8 cellular contexts compared by ENCODE assay signal in genomic region chr17:41665566-41666335, GRCh38. TPM values are rescaled to one million over a fixed set of nuclear protein-coding genes. Genes with fewer than 3 reads are reported as not detected.
DNase-seq lines count a peak whose midpoint lies in the region; TF ChIP-seq lines count a peak whose summit lies in the region.

No MANE protein-coding gene starts in this region.

- H3K14ac ChIP-seq in H9 (ENCODE audit: insufficient read depth, low read length) = no peak overlapping the region
- H3K14ac ChIP-seq in neuronal stem cell (ENCODE audit: low read length) = no peak overlapping the region

- H4K5ac ChIP-seq in H9 (ENCODE audit: insufficient read length, low read depth, low read length) = no peak overlapping the region

- peak; percentile 84 for DNase-seq in EL
- peak; percentile 95 for DNase-seq in H9
- DNase-seq in MG63 = peak; percentile 89
- peak; percentile 70 to 82 for DNase-seq in SHP77 (lab: John Stamatoyannopoulos, UW)
- DNase-seq in activated gamma-delta T cell treated with Interleukin-2 at 50 U/mL for 16 hours = peak; percentile 87
- peak; percentile 73 for DNase-seq in foreskin melanocyte
- DNase-seq in neuronal stem cell (ENCODE audit: low spot score) = peak; percentile 81

- no peak overlapping the region for H4K91ac ChIP-seq in H9 (ENCODE audit: insufficient read length, low read depth, low read length)
- H4K91ac ChIP-seq in neuronal stem cell (ENCODE audit: low read depth, low read length, poor library complexity) = no peak overlapping the region

- H3K4me2 ChIP-seq in H9 (ENCODE audit: insufficient read depth, insufficient read length, low read length) = peak overlapping the region; percentile 29
- peak overlapping the region; percentile 93 for H3K4me2 ChIP-seq in neuronal stem cell (ENCODE audit: insufficient read depth, low read length, poor library complexity, severe bottlenecking)

- no peaks in the 10 kb centered on the region for H3K36me3 Mint-ChIP-seq in H9 (ENCODE audit: insufficient read depth in 1 of 3, low read depth in 3 of 3)

- no CpG with 5 or more reads among the region's 40 CpGs for WGBS in H9 (ENCODE audit: extremely low coverage, insufficient read length, low lambda C conversion rate)
- no CpG with 5 or more reads among the region's 40 CpGs for WGBS in neuronal stem cell (ENCODE audit: extremely low coverage in 2 of 2, insufficient read length in 2 of 2, insufficient replicate concordance in 1 of 2), 2 donors

- H2BK12ac ChIP-seq in H9 (ENCODE audit: insufficient read length, low read depth, low read length) (no peak overlapping the region), neuronal stem cell (ENCODE audit: low read length) (peak overlapping the region; percentile 80)

- H3K4me3 ChIP-seq in MG63 (peak overlapping the region; percentile 47), neuronal stem cell (ENCODE audit: low read length in 2 of 2) (peak overlapping the region; percentile 24 to 44), subcutaneous abdominal adipose tissue (ENCODE audit: low read depth in 1 of 5, low read length in 5 of 5) (peak overlapping the region; percentile 58 to 79 (median 74))

- H3K36me3 ChIP-seq in MG63 (no peaks in the 10 kb centered on the region), neuronal stem cell (replicated peaks in 1 of 2; ENCODE audit: control insufficient read depth in 2 of 2, insufficient read depth in 2 of 2, low read length in 2 of 2) (no peaks in the 10 kb centered on the region), subcutaneous abdominal adipose tissue (ENCODE audit: control insufficient read depth in 5 of 5, insufficient read depth in 5 of 5, low read length in 5 of 5) (no peaks in the 10 kb centered on the region)

- H2AFZ ChIP-seq in H9 (ENCODE audit: low read length) (peak overlapping the region; percentile 7), neuronal stem cell (ENCODE audit: low read length) (peak overlapping the region; percentile 95)

- peak overlapping the region; percentile 2 for H3K18ac ChIP-seq in H9 (ENCODE audit: insufficient read length, low read depth, low read length)
- peak overlapping the region; percentile 92 for H3K18ac ChIP-seq in neuronal stem cell (ENCODE audit: low read length)

- no peak overlapping the region for H2BK120ac ChIP-seq in H9 (ENCODE audit: low read depth, low read length, poor library complexity, severe bottlenecking)
- peak overlapping the region; percentile 39 for H2BK120ac ChIP-seq in neuronal stem cell (ENCODE audit: low read depth, low read length)

- H2AK5ac ChIP-seq in H9 (ENCODE audit: insufficient read length, low read length) (no peak overlapping the region), neuronal stem cell (ENCODE audit: low read depth, low read length) (no peak overlapping the region)

- H3K27me3 ChIP-seq in H9 (ENCODE audit: insufficient read depth, low read length) (peaks cover 3% of the 10 kb centered on the region; the same call in 1 of the 2 replicates), MG63 (no peaks in the 10 kb centered on the region), neuronal stem cell (ENCODE audit: control insufficient read depth in 3 of 3, insufficient read depth in 3 of 3, low read depth in 1 of 3, low read length in 3 of 3) (peaks cover 0 to 11% (median 8%) of the 10 kb centered on the region in 3 experiments), subcutaneous abdominal adipose tissue (ENCODE audit: control insufficient read depth in 5 of 5, insufficient read depth in 4 of 5, low read length in 5 of 5) (no peaks in the 10 kb centered on the region)

- peaks cover 16 to 17% of the 10 kb centered on the region in 2 experiments for H3K4me1 Mint-ChIP-seq in H9

- peak overlapping the region; percentile 73 for H3K4me3 Mint-ChIP-seq in H9

- no peaks in the 10 kb centered on the region for H3K9me3 ChIP-seq in H9 (ENCODE audit: control insufficient read depth, low read depth, low read length)
- no peaks in the 10 kb centered on the region for H3K9me3 ChIP-seq in MG63
- H3K9me3 ChIP-seq in neuronal stem cell (replicated peaks in 1 of 2; ENCODE audit: control insufficient read depth in 2 of 2, insufficient read depth in 1 of 2, low read depth in 1 of 2, low read length in 2 of 2) = no peaks in the 10 kb centered on the region
- no peaks in the 10 kb centered on the region for H3K9me3 ChIP-seq in subcutaneous abdominal adipose tissue (ENCODE audit: control insufficient read depth in 5 of 5, low read length in 5 of 5)

- H3K27ac Mint-ChIP-seq in H9 = peak overlapping the region; percentile 9 to 82 (median 60); a peak in 3 of 7 replicates

- no peak overlapping the region for H2BK15ac ChIP-seq in H9 (ENCODE audit: low read depth, low read length)
- H2BK15ac ChIP-seq in neuronal stem cell (ENCODE audit: low read length) = peak overlapping the region; percentile 96

- H3K23me2 ChIP-seq in H9 (ENCODE audit: insufficient read length, low read depth, low read length, poor library complexity, severe bottlenecking) = peaks cover 11% of the 10 kb centered on the region

- H2BK20ac ChIP-seq in H9 (ENCODE audit: low read depth, low read length, poor library complexity, severe bottlenecking) = no peak overlapping the region

- H3K23ac ChIP-seq in H9 (ENCODE audit: insufficient read length, low read depth, low read length) = no peak overlapping the region
- peak overlapping the region; percentile 48 for H3K23ac ChIP-seq in neuronal stem cell (ENCODE audit: low read depth, low read length, poor library complexity)

- no peak overlapping the region for H3K4ac ChIP-seq in H9 (ENCODE audit: low read depth, low read length)
- no peak overlapping the region for H3K4ac ChIP-seq in neuronal stem cell (ENCODE audit: low read length)

- no peaks in the 10 kb centered on the region for H3K9me3 Mint-ChIP-seq in H9

- H3K4me1 ChIP-seq in H9 (ENCODE audit: insufficient read depth, low read length) (no peaks in the 10 kb centered on the region; the same call in 1 of the 2 replicates), neuronal stem cell (ENCODE audit: control insufficient read depth in 2 of 2, insufficient read depth in 1 of 2, low read depth in 1 of 2, low read length in 2 of 2) (peaks cover 8 to 11% of the 10 kb centered on the region in 2 donors), subcutaneous abdominal adipose tissue (ENCODE audit: control insufficient read depth in 5 of 5, insufficient read depth in 5 of 5, low read length in 5 of 5) (peaks cover 0 to 29% (median 24%) of the 10 kb centered on the region in 5 donors)

- H3K9ac ChIP-seq in H9 (ENCODE audit: extremely low read depth, insufficient read length, low read length) (no peak overlapping the region), neuronal stem cell (ENCODE audit: low read depth, low read length, poor library complexity) (peak overlapping the region; percentile 78), subcutaneous abdominal adipose tissue (ENCODE audit: low read length in 5 of 5) (peak overlapping the region in 4 of 5 donors; percentile 25 to 88 (median 75))

- H3T11ph ChIP-seq in H9 (ENCODE audit: low read length) = no peak overlapping the region

- H4K20me1 ChIP-seq in H9 (ENCODE audit: control insufficient read depth, insufficient read depth, insufficient read length) = no peaks in the 10 kb centered on the region

- H3K56ac ChIP-seq in H9 (ENCODE audit: insufficient read length, low read depth, low read length) = no peak overlapping the region

- H3K27ac ChIP-seq in H9 (ENCODE audit: insufficient read length, low read depth, low read length) (no peak overlapping the region), neuronal stem cell (replicated peaks; ENCODE audit: low read length) (no peak overlapping the region), subcutaneous abdominal adipose tissue (ENCODE audit: low read depth, low read length) (peak overlapping the region; percentile 50)

- peaks cover 39% of the 10 kb centered on the region for H3K27me3 Mint-ChIP-seq in H9 (ENCODE audit: low read depth)

- peak; percentile 99 for TF ChIP-seq CTCF in H9 (conservative IDR thresholded peaks at IDR 0.05)

- H3K79me2 ChIP-seq in H9 (ENCODE audit: insufficient read depth, low read length) = no peaks in the 10 kb centered on the region

- no peak overlapping the region for H2BK5ac ChIP-seq in H9 (ENCODE audit: insufficient read length, low read length)
- no peak overlapping the region for H2BK5ac ChIP-seq in neuronal stem cell (ENCODE audit: low read length)

- no peak overlapping the region for H4K8ac ChIP-seq in H9 (replicated peaks; ENCODE audit: insufficient read length, low read depth, low read length)
- no peak overlapping the region for H4K8ac ChIP-seq in neuronal stem cell (ENCODE audit: low read depth, low read length)

- H3K79me1 ChIP-seq in H9 (ENCODE audit: insufficient read depth, low read depth, low read length, poor library complexity, severe bottlenecking) (no peaks in the 10 kb centered on the region), neuronal stem cell (ENCODE audit: low read depth, low read length) (no peaks in the 10 kb centered on the region)

RNA-seq across cellular contexts. Expression of gene EIF1, which starts 22.9 kb away (rescaled TPM):
- 651 and 652 TPM in 2 replicates for total RNA-seq in H9 (2021)
- total RNA-seq in MG63 (2014; rRNA removed; shearing (Covaris generic); ENCODE audit: low replicate concordance) = 42.2 and 90.7 TPM in 2 replicates
- 353 TPM for polyA plus RNA-seq in neuronal stem cell (2013, experiment 1 of 2)
- 340 TPM for polyA plus RNA-seq in neuronal stem cell (2013, experiment 2 of 2)

RNA-seq across cellular contexts. Expression of gene KRT17, which starts 41.4 kb away (rescaled TPM):
- 1.1 and 1.5 TPM in 2 replicates for total RNA-seq in H9 (2021)
- not detected in 2 replicates for total RNA-seq in MG63 (2014; rRNA removed; shearing (Covaris generic); ENCODE audit: low replicate concordance)
- polyA plus RNA-seq in neuronal stem cell (2013, experiment 1 of 2) = 0.07 TPM
- polyA plus RNA-seq in neuronal stem cell (2013, experiment 2 of 2) = 0.03 TPM

RNA-seq across cellular contexts. Expression of gene GAST, which starts 46.4 kb away (rescaled TPM):
- not detected in 2 replicates for total RNA-seq in H9 (2021)
- not detected in 2 replicates for total RNA-seq in MG63 (2014; rRNA removed; shearing (Covaris generic); ENCODE audit: low replicate concordance)
- not detected for polyA plus RNA-seq in neuronal stem cell (2013, experiment 1 of 2)
- not detected for polyA plus RNA-seq in neuronal stem cell (2013, experiment 2 of 2)

RNA-seq across cellular contexts. Expression of gene KRT16, which starts 53.2 kb away (rescaled TPM):
- total RNA-seq in H9 (2021) = not detected in 2 replicates
- not detected in 2 replicates for total RNA-seq in MG63 (2014; rRNA removed; shearing (Covaris generic); ENCODE audit: low replicate concordance)
- polyA plus RNA-seq in neuronal stem cell (2013, experiment 1 of 2) = not detected
- 0.03 TPM for polyA plus RNA-seq in neuronal stem cell (2013, experiment 2 of 2)
